ENCODE assay signal across 1 cellular context in genomic region chr2:157989227-157989626, GRCh38.
TF ChIP-seq lines count a peak whose summit lies in the region.

No MANE protein-coding gene starts in this region.

TF ChIP-seq in WTC11, 78 proteins besides CTCF, POLR2A, EP300 and RAD21 (continued from another document):
- TF ChIP-seq NR1H2 (CRISPR knock-in tag; IDR thresholded peaks at IDR 0.05) (no peak), SMAD3 (CRISPR knock-in tag; IDR thresholded peaks at IDR 0.05; ENCODE audit: borderline replicate concordance) (no peak), E2F4 (CRISPR knock-in tag; IDR thresholded peaks at IDR 0.05; ENCODE audit: borderline replicate concordance, low read depth) (no peak), ZMAT4 (CRISPR knock-in tag; IDR thresholded peaks at IDR 0.05) (no peak)
